17 cellular contexts compared by ENCODE assay signal in genomic region chr13:42681394-42681793, GRCh38.
DNase-seq lines count a peak whose midpoint lies in the region; ATAC-seq lines count a peak whose summit lies in the region.
"Had no signal": no experiment of that assay in that cellular context is flagged by ENCODE, and none has a peak within 500 bp of the region (broad histone marks: within the 10 kb centered on the region; RNA-seq: fewer than 3 reads in every experiment).

No MANE protein-coding gene starts in this region.

- DNase-seq in DMS 273 (lab: John Stamatoyannopoulos, UW; ENCODE audit: unreplicated experiment) (peak; percentile 34), DMS 273 treated with DMSO at 0.1 percent for 48 hours (lab: John Stamatoyannopoulos, UW) (no peak), NCI-H2171 (lab: John Stamatoyannopoulos, UW) (peak; percentile 30), inferior parietal cortex (ENCODE audit: extremely low spot score) (peak; percentile 16), NCI-H128 (lab: John Stamatoyannopoulos, UW; ENCODE audit: unreplicated experiment) (no peak)
- DNase-seq: AML-193; CD4-positive, alpha-beta memory T cell; DMS53; DND-41; EL; GOT3; HFFc6 had no signal

- ATAC-seq in HG03139 (IDR thresholded peaks at IDR 0.05; ENCODE audit: unreplicated experiment) (no peak), GM18511 (IDR thresholded peaks at IDR 0.05; ENCODE audit: unreplicated experiment) (no peak)
- ATAC-seq: A549, GM12878, HCT116 had no signal

Comparison
In these comparisons a context has a peak if more than half of its experiments do, and no peak if none do; other contexts are left out.
1. DNase-seq: peak in DMS 273 (single experiment), NCI-H2171 (single experiment) and inferior parietal cortex (single experiment); none in DMS 273 treated with DMSO at 0.1 percent for 48 hours (single experiment) and NCI-H128 (single experiment).